9 cellular contexts compared by ENCODE assay signal in genomic region chr3:157532529-157533297, GRCh38. TPM values are rescaled to one million over a fixed set of nuclear protein-coding genes. Genes with fewer than 3 reads are reported as not detected.
A peak's percentile ranks its signal among the peaks of the same experiment; 100 is the strongest.
DNase-seq lines count a peak whose midpoint lies in the region; ATAC-seq and TF ChIP-seq lines count a peak whose summit lies in the region.
"Had no signal": no experiment of that assay in that cellular context is flagged by ENCODE, and none has a peak within 500 bp of the region (broad histone marks: within the 10 kb centered on the region; RNA-seq: fewer than 3 reads in every experiment).

No MANE protein-coding gene starts in this region.

- no peaks in the 10 kb centered on the region for H3K9me3 Mint-ChIP-seq in neural crest cell

- ATAC-seq in GM18868 (IDR thresholded peaks at IDR 0.05; ENCODE audit: unreplicated experiment) = peak; percentile 91
- ATAC-seq in HG03039 (IDR thresholded peaks at IDR 0.05; ENCODE audit: unreplicated experiment) = peak; percentile 91

- DNase-seq in NCI-H146 treated with DMSO at 0.1 percent for 48 hours (lab: John Stamatoyannopoulos, UW; ENCODE audit: unreplicated experiment) = peak; percentile 81
- peak; percentile 83 for DNase-seq in SKM-1 (lab: John Stamatoyannopoulos, UW; ENCODE audit: unreplicated experiment)
- peak; percentile 89 for DNase-seq in fibroblast of gingiva (ENCODE audit: low read depth)
- DNase-seq in neural crest cell (ENCODE audit: low read depth, low spot score) = peak; percentile 23
- no peak for DNase-seq in stimulated activated CD4-positive, alpha-beta T cell treated with anti-CD3 and anti-CD28 coated beads, Interleukin-2, amount 100 ng/mL, for 24 hours

- H3K36me3 Mint-ChIP-seq in neural crest cell (ENCODE audit: low read depth) = no peaks in the 10 kb centered on the region

- TF ChIP-seq CTCF in C4-2B (conservative IDR thresholded peaks at IDR 0.05) (peak; percentile 96), neural crest cell (conservative IDR thresholded peaks at IDR 0.05) (peak; percentile 87)

- no peak overlapping the region for H3K27ac ChIP-seq in C4-2B

- H3K4me3 Mint-ChIP-seq in neural crest cell = no peak overlapping the region

- H3K4me1 Mint-ChIP-seq in neural crest cell = peaks cover 8% of the 10 kb centered on the region

- H3K27ac Mint-ChIP-seq in neural crest cell (ENCODE audit: unreplicated experiment) = no peak overlapping the region

- H3K27me3 Mint-ChIP-seq in neural crest cell (ENCODE audit: low read depth) = no peaks in the 10 kb centered on the region

RNA-seq across cellular contexts. Expression of gene VEPH1, which starts 29.5 kb away (rescaled TPM):
- 8.0 and 8.8 TPM in 2 replicates for total RNA-seq in neural crest cell
- total RNA-seq: T-helper 1 cell treated with Interleukin-12 subunit alpha and Interleukin-12 subunit beta and Interleukin-4 antibody, amounts not matched to agents 30 ng/mL and 1 ng/mL, for 36 hours had no signal

Comparison
In these comparisons a context has a peak if more than half of its experiments do, and no peak if none do; other contexts are left out.
1. DNase-seq: peak in NCI-H146 treated with DMSO at 0.1 percent for 48 hours (single experiment), SKM-1 (single experiment), fibroblast of gingiva (single experiment) and neural crest cell (single experiment); none in stimulated activated CD4-positive, alpha-beta T cell treated with anti-CD3 and anti-CD28 coated beads, Interleukin-2, amount 100 ng/mL, for 24 hours (0 of 2).